Comparison of ENCODE assay signal across 8 cellular contexts in genomic region chr1:32072622-32073386, GRCh38. TPM values are rescaled to one million over a fixed set of nuclear protein-coding genes. Genes with fewer than 3 reads are reported as not detected.
DNase-seq lines count a peak whose midpoint lies in the region; ATAC-seq and TF ChIP-seq lines count a peak whose summit lies in the region.

Gene TMEM39B, plus strand, starts transcription at chr1:32072939. Its CDS starts 109 bp downstream, at chr1:32073048.

- no peaks in the 10 kb centered on the region for H3K9me3 ChIP-seq in Panc1 (ENCODE audit: control insufficient read depth, insufficient read depth, low read depth, low read length)
- H3K9me3 ChIP-seq in mucosa of stomach (ENCODE audit: control insufficient read depth, low read length) = no peaks in the 10 kb centered on the region

- peak within 1 kb of the TSS; percentile 86 for H3K4me2 ChIP-seq in KMS-11

- H3K36me3 ChIP-seq in KMS-11 (ENCODE audit: insufficient read depth) = no peaks in the 10 kb centered on the region; the same call in 1 of the 2 replicates
- peaks cover 8% of the 10 kb centered on the region for H3K36me3 ChIP-seq in Panc1 (ENCODE audit: control insufficient read depth, insufficient read depth, low read length)
- peaks cover 7% of the 10 kb centered on the region for H3K36me3 ChIP-seq in mucosa of stomach (ENCODE audit: control insufficient read depth, insufficient read depth, low read length)

- H3K79me2 ChIP-seq in KMS-11 (ENCODE audit: insufficient read depth, low read depth) = no peaks in the 10 kb centered on the region

- ATAC-seq in GM21737 (IDR thresholded peaks at IDR 0.05; ENCODE audit: unreplicated experiment) (peak; percentile 81), Panc1 (peak; percentile 95)

- BruUV-seq in Panc1 (replicated peaks; lab: Mats Ljungman, UMichigan) = no TSS peak

- H3K4me1 Mint-ChIP-seq in activated T-cell treated with anti-CD3 and anti-CD28 coated beads, Interleukin-2, amount 50 U/mL, for 24 hours (ENCODE audit: low read depth) = peaks cover 34% of the 10 kb centered on the region

- TF ChIP-seq CTCF in KMS-11 (conservative IDR thresholded peaks at IDR 0.05; ENCODE audit: low read depth, low read length) (no peak), Panc1 (IDR thresholded peaks at IDR 0.05) (no peak)

- peak; percentile 78 for TF ChIP-seq POLR2A in erythroblast (IDR thresholded peaks at IDR 0.05; ENCODE audit: low read length)

- peak within 1 kb of the TSS; percentile 94 for H3K4me3 ChIP-seq in KMS-11 (IDR thresholded peaks at IDR 0.05; ENCODE audit: insufficient read depth, low read depth, low read length)
- peak within 1 kb of the TSS; percentile 65 to 84 for H3K4me3 ChIP-seq in Panc1 (ENCODE audit: low read depth in 2 of 2, low read length in 2 of 2)
- H3K4me3 ChIP-seq in mucosa of stomach (ENCODE audit: low read length) = peak within 1 kb of the TSS; percentile 80

- H3K27me3 ChIP-seq in KMS-11 (ENCODE audit: insufficient read depth, low read depth) (no peaks in the 10 kb centered on the region), Panc1 (ENCODE audit: control insufficient read depth, insufficient read depth, low read length) (no peaks in the 10 kb centered on the region), mucosa of stomach (ENCODE audit: control insufficient read depth, insufficient read depth, low read length) (no peaks in the 10 kb centered on the region)

- no peaks in the 10 kb centered on the region for H3K27me3 Mint-ChIP-seq in activated T-cell treated with anti-CD3 and anti-CD28 coated beads, Interleukin-2, amount 50 U/mL, for 24 hours

- POLR2A ChIA-PET in Panc1 (lab: Charles Lee) = interaction anchor here (0.5 to 1.0 kb wide), 3 partner anchors 11 to 138 kb away, joined by 3 to 5 read pairs (median 4); no protein-coding TSS in a partner anchor

- H2AFZ ChIP-seq in KMS-11 (ENCODE audit: low read depth) = peak within 1 kb of the TSS; percentile 86

- H4K20me1 ChIP-seq in KMS-11 (ENCODE audit: insufficient read depth) = no peaks in the 10 kb centered on the region

- H3K27ac Mint-ChIP-seq in activated T-cell treated with anti-CD3 and anti-CD28 coated beads, Interleukin-2, amount 50 U/mL, for 24 hours = peak within 1 kb of the TSS; percentile 97

- in situ Hi-C loops in Panc1 (cut with HindIII; ENCODE audit: low pct_unique_long_range_greater_than_20kb, low sequenced_read_pairs) = no loop called here

- H3K27ac ChIP-seq in KMS-11 = peak within 1 kb of the TSS; percentile 65
- H3K27ac ChIP-seq in Panc1 (ENCODE audit: low read length) = peak within 1 kb of the TSS; percentile 93

- H3K4me1 ChIP-seq in KMS-11 (ENCODE audit: low read depth, poor library complexity, severe bottlenecking) (peaks cover 20% of the 10 kb centered on the region), Panc1 (ENCODE audit: control insufficient read depth, insufficient read depth, low read length) (peaks cover 14% of the 10 kb centered on the region), mucosa of stomach (ENCODE audit: control insufficient read depth, insufficient read depth, low read length) (peaks cover 9% of the 10 kb centered on the region)

- H3K36me3 Mint-ChIP-seq in activated T-cell treated with anti-CD3 and anti-CD28 coated beads, Interleukin-2, amount 50 U/mL, for 24 hours (ENCODE audit: low read depth) = peaks cover 32% of the 10 kb centered on the region

- intact Hi-C loops in Panc1 (cut with micrococcal nuclease; ENCODE audit: unreplicated experiment) = no loop called here

- peak within 1 kb of the TSS; percentile 93 for H3K4me3 Mint-ChIP-seq in activated T-cell treated with anti-CD3 and anti-CD28 coated beads, Interleukin-2, amount 50 U/mL, for 24 hours

- CTCF ChIA-PET in Panc1 (lab: Charles Lee) = interaction anchor here (0.6 to 1.1 kb wide), 4 partner anchors 10 to 428 kb away, joined by 3 to 19 read pairs (median 4); no protein-coding TSS in a partner anchor

- H3K9ac ChIP-seq in KMS-11 (peak within 1 kb of the TSS; percentile 75), mucosa of stomach (ENCODE audit: low read length) (peak within 1 kb of the TSS; percentile 80)

- peak; percentile 97 for DNase-seq in DMS79 (lab: John Stamatoyannopoulos, UW)
- DNase-seq in Panc1 (ENCODE audit: low read depth, low spot score) = peak; percentile 58
- DNase-seq in activated T-cell treated with anti-CD3 and anti-CD28 coated beads, Interleukin-2, amount 50 U/mL, for 24 hours = peak; percentile 95
- peak; percentile 96 for DNase-seq in erythroblast (lab: John Stamatoyannopoulos, UW)
- peak; percentile 80 to 82 for DNase-seq in stimulated activated CD8-positive, alpha-beta memory T cell treated with anti-CD3 and anti-CD28 coated beads, Interleukin-7, amount 100 ng/mL, for 1 hour (ENCODE audit: low read depth in 2 of 2)

- H3K9me3 Mint-ChIP-seq in activated T-cell treated with anti-CD3 and anti-CD28 coated beads, Interleukin-2, amount 50 U/mL, for 24 hours = no peaks in the 10 kb centered on the region

RNA-seq across cellular contexts. Expression of gene TMEM39B, which starts in this region (rescaled TPM):
- total RNA-seq in Panc1 (2021; ENCODE audit: unreplicated experiment) = 35.0 TPM
- 44.7 TPM for polyA plus RNA-seq in Panc1 (2012; ENCODE audit: insufficient read length)

Comparison
In these comparisons a context has a peak if more than half of its experiments do, and no peak if none do; other contexts are left out.
1. Peak in every context shown above with its lines: DNase-seq, ATAC-seq, H3K4me3 ChIP-seq and H3K27ac ChIP-seq.